Comparison of ENCODE assay signal across 15 cellular contexts in genomic region chr2:101771226-101771906, GRCh38.
A peak's percentile ranks its signal among the peaks of the same experiment; 100 is the strongest.
DNase-seq lines count a peak whose midpoint lies in the region; ATAC-seq and TF ChIP-seq lines count a peak whose summit lies in the region.
"Had no signal": no experiment of that assay in that cellular context is flagged by ENCODE, and none has a peak within 500 bp of the region (broad histone marks: within the 10 kb centered on the region; RNA-seq: fewer than 3 reads in every experiment).

No MANE protein-coding gene starts in this region.

- peak overlapping the region in 1 of 2 donors; percentile 39 for H3K27ac ChIP-seq in uterus
- H3K27ac ChIP-seq: GM23248, thyroid gland had no signal

- no peaks in the 10 kb centered on the region for H3K27me3 Mint-ChIP-seq in activated naive CD4-positive, alpha-beta T cell treated with anti-CD3 and anti-CD28 coated beads for 36 hours (ENCODE audit: low read depth)
- H3K27me3 Mint-ChIP-seq in activated T-helper 17 cell treated with anti-CD3 and anti-CD28 coated beads, Interleukin-2, amount 50 U/mL, for 72 hours: no peaks in the 10 kb centered on the region
- peaks cover 6% of the 10 kb centered on the region for H3K27me3 Mint-ChIP-seq in glutamatergic neuron (ENCODE audit: unreplicated experiment)

- H3K9me3 ChIP-seq in uterus: no peaks in the 10 kb centered on the region
- H3K9me3 ChIP-seq: thyroid gland had no signal

- no peak for ATAC-seq in activated naive CD4-positive, alpha-beta T cell treated with anti-CD3 and anti-CD28 coated beads, Interleukin-2, amount 50 U/mL, for 72 hours
- ATAC-seq in activated T-helper 17 cell treated with anti-CD3 and anti-CD28 coated beads, Interleukin-2, amount 50 U/mL, for 72 hours (replicated peaks): no peak

- intact Hi-C loops in activated naive CD4-positive, alpha-beta T cell treated with anti-CD3 and anti-CD28 coated beads for 36 hours (cut with micrococcal nuclease): loop anchor here (2.0 kb wide), 2 partner anchors 17 to 51 kb away; no protein-coding TSS in a partner anchor
- intact Hi-C loops in uterus (cut with DNase I; ENCODE audit: low total_unique reads): no loop called here

- CTCF ChIA-PET in activated naive CD4-positive, alpha-beta T cell treated with anti-CD3 and anti-CD28 coated beads for 36 hours (lab: Charles Lee): interaction anchor here (0.7 to 2.5 kb wide), 15 partner anchors 8 to 126 kb away, joined by 3 to 12 read pairs (median 4); no protein-coding TSS in a partner anchor

- H3K27me3 ChIP-seq in uterus: no peaks in the 10 kb centered on the region
- H3K27me3 ChIP-seq: thyroid gland had no signal

- TF ChIP-seq CTCF in glutamatergic neuron (IDR thresholded peaks at IDR 0.05; ENCODE audit: partially characterized antibody, unreplicated experiment): no peak
- TF ChIP-seq CTCF in uterus (IDR thresholded peaks at IDR 0.05): no peak

- TF ChIP-seq POLR2A in uterus (IDR thresholded peaks at IDR 0.05): no peak

- peaks cover 2% of the 10 kb centered on the region for H3K36me3 Mint-ChIP-seq in activated naive CD4-positive, alpha-beta T cell treated with anti-CD3 and anti-CD28 coated beads for 36 hours (ENCODE audit: low read depth)
- peaks cover 0 to 9% of the 10 kb centered on the region in 2 donors for H3K36me3 Mint-ChIP-seq in activated naive CD4-positive, alpha-beta T cell treated with anti-CD3 and anti-CD28 coated beads, Interleukin-2, amount 50 U/mL, for 72 hours
- no peaks in the 10 kb centered on the region for H3K36me3 Mint-ChIP-seq in activated T-helper 17 cell treated with anti-CD3 and anti-CD28 coated beads, Interleukin-2, amount 50 U/mL, for 72 hours (ENCODE audit: low read depth)
- H3K36me3 Mint-ChIP-seq in glutamatergic neuron (ENCODE audit: unreplicated experiment): no peaks in the 10 kb centered on the region
- H3K36me3 Mint-ChIP-seq: natural killer cell had no signal

- no peak overlapping the region for H3K4me3 Mint-ChIP-seq in activated naive CD4-positive, alpha-beta T cell treated with anti-CD3 and anti-CD28 coated beads for 36 hours
- H3K4me3 Mint-ChIP-seq in activated T-helper 17 cell treated with anti-CD3 and anti-CD28 coated beads, Interleukin-2, amount 50 U/mL, for 72 hours: peak overlapping the region; percentile 13
- peak overlapping the region; percentile 67 for H3K4me3 Mint-ChIP-seq in glutamatergic neuron (ENCODE audit: unreplicated experiment)
- H3K4me3 Mint-ChIP-seq: natural killer cell had no signal

- peaks cover 84% of the 10 kb centered on the region for H3K4me1 Mint-ChIP-seq in activated naive CD4-positive, alpha-beta T cell treated with anti-CD3 and anti-CD28 coated beads for 36 hours (ENCODE audit: low read depth)
- H3K4me1 Mint-ChIP-seq in activated T-helper 17 cell treated with anti-CD3 and anti-CD28 coated beads, Interleukin-2, amount 50 U/mL, for 72 hours: peaks cover 61% of the 10 kb centered on the region
- peaks cover 81% of the 10 kb centered on the region for H3K4me1 Mint-ChIP-seq in glutamatergic neuron (ENCODE audit: low read depth, unreplicated experiment)

- H3K27ac Mint-ChIP-seq in activated naive CD4-positive, alpha-beta T cell treated with anti-CD3 and anti-CD28 coated beads for 36 hours: peak overlapping the region; percentile 11
- peak overlapping the region in 1 of 2 donors; percentile 22 for H3K27ac Mint-ChIP-seq in activated naive CD4-positive, alpha-beta T cell treated with anti-CD3 and anti-CD28 coated beads, Interleukin-2, amount 50 U/mL, for 72 hours
- H3K27ac Mint-ChIP-seq in activated T-helper 17 cell treated with anti-CD3 and anti-CD28 coated beads, Interleukin-2, amount 50 U/mL, for 72 hours: no peak overlapping the region
- peak overlapping the region; percentile 85 for H3K27ac Mint-ChIP-seq in glutamatergic neuron (ENCODE audit: unreplicated experiment)

- DNase-seq in activated naive CD4-positive, alpha-beta T cell treated with anti-CD3 and anti-CD28 coated beads for 36 hours: no peak
- DNase-seq in activated naive CD4-positive, alpha-beta T cell treated with anti-CD3 and anti-CD28 coated beads, Interleukin-2, amount 50 U/mL, for 72 hours (ENCODE audit: low spot score in 2 of 2): no peak
- DNase-seq in glutamatergic neuron (no peak), retina (peak; percentile 57), uterus (no peak), mucosa of gallbladder (ENCODE audit: low spot score) (no peak), C1 segment of cervical spinal cord (lab: John Stamatoyannopoulos, UW) (no peak)
- DNase-seq: aorta; natural killer cell; right cardiac atrium; stimulated activated CD8-positive, alpha-beta memory T cell treated with anti-CD3 and anti-CD28 coated beads, Interleukin-4, amount 100 ng/mL, for 48 hours had no signal

- no peaks in the 10 kb centered on the region for H3K4me1 ChIP-seq in uterus

- no peak overlapping the region for H3K4me3 ChIP-seq in uterus
- H3K4me3 ChIP-seq: GM12878, GM23248, thyroid gland had no signal

- H3K36me3 ChIP-seq in uterus: no peaks in the 10 kb centered on the region
- H3K36me3 ChIP-seq: thyroid gland had no signal

- H3K9me3 Mint-ChIP-seq in activated naive CD4-positive, alpha-beta T cell treated with anti-CD3 and anti-CD28 coated beads for 36 hours: no peaks in the 10 kb centered on the region
- H3K9me3 Mint-ChIP-seq in activated naive CD4-positive, alpha-beta T cell treated with anti-CD3 and anti-CD28 coated beads, Interleukin-2, amount 50 U/mL, for 72 hours: no peaks in the 10 kb centered on the region
- H3K9me3 Mint-ChIP-seq in activated T-helper 17 cell treated with anti-CD3 and anti-CD28 coated beads, Interleukin-2, amount 50 U/mL, for 72 hours: no peaks in the 10 kb centered on the region
- H3K9me3 Mint-ChIP-seq in glutamatergic neuron (ENCODE audit: unreplicated experiment): peaks cover 33% of the 10 kb centered on the region
- H3K9me3 Mint-ChIP-seq: natural killer cell had no signal
